Comparison of ENCODE assay signal across 13 cellular contexts in the genomic region with DNA sequence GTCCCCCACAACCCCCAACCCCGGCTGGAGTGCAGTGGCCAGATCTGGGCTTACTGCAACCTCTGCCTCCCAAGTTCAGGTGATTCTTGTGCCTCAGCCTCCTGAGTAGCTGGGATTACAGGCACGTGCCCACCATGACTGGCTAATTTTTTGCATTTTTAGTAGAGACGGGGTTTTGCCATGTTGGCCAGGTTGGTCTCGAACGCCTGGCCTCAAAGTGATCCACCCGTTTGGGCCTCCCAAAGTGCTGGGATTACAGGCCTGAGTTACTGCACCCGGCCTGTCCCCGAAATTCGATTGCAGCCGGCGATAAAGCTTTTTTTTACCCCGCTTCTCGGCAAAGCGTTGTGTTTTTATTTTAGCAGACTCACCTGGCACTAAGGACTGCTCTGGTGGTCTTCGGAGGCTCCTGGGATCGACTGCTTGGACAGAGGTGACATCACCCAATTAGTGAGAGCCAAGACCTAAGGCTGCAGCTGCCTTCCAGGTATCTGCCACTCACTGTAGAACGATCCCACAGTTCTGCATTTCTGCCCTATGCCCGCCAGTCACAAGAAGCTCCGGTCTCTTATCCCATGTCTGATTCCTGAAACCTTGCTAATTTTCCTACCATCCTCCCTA.
DNase-seq lines count a peak whose midpoint lies in the region; ATAC-seq, FAIRE-seq and TF ChIP-seq lines count a peak whose summit lies in the region.
"Had no signal": no experiment of that assay in that cellular context is flagged by ENCODE, and none has a peak within 500 bp of the region (broad histone marks: within the 10 kb centered on the region; RNA-seq: fewer than 3 reads in every experiment).

No MANE protein-coding gene starts in this region.

- H3K9ac ChIP-seq in mammary epithelial cell (ENCODE audit: insufficient read depth, low read length): no peak overlapping the region

- H3K36me3 ChIP-seq in mammary epithelial cell (ENCODE audit: insufficient read depth, low read length) (no peaks in the 10 kb centered on the region), breast epithelium (no peaks in the 10 kb centered on the region), small intestine (ENCODE audit: control insufficient read depth in 2 of 2, insufficient read depth in 2 of 2, low read length in 2 of 2) (no peaks in the 10 kb centered on the region)
- H3K36me3 ChIP-seq: HAP-1, ovary, suprapubic skin had no signal

- POLR2A ChIA-PET in activated CD4-positive, alpha-beta memory T cell treated with anti-CD3 and anti-CD28 coated beads, Interleukin-2, amount 10 ng/mL, durations not matched to agents 7 days and 5 days (lab: Charles Lee): interaction anchor here (1.1 to 4.5 kb wide), 18 partner anchors 10 to 1638 kb away, joined by 3 to 163 read pairs (median 20); a partner anchor contains a TSS

- H3K4me3 Mint-ChIP-seq in activated CD4-positive, alpha-beta memory T cell treated with anti-CD3 and anti-CD28 coated beads, Interleukin-2, amount 10 ng/mL, durations not matched to agents 7 days and 5 days: no peak overlapping the region

- peaks cover 8% of the 10 kb centered on the region for H3K36me3 Mint-ChIP-seq in activated CD4-positive, alpha-beta memory T cell treated with anti-CD3 and anti-CD28 coated beads, Interleukin-2, amount 10 ng/mL, durations not matched to agents 7 days and 5 days (ENCODE audit: low read depth)

- WGBS in mammary epithelial cell (ENCODE audit: low coverage, missing lambda C conversion rate): 69% methylated on average over 16 of the region's 19 CpGs
- WGBS in small intestine, 3 donors: 56 to 67% (median 64%) methylated on average over 19 of the region's 19 CpGs

- no peaks in the 10 kb centered on the region for H3K27me3 Mint-ChIP-seq in activated CD4-positive, alpha-beta memory T cell treated with anti-CD3 and anti-CD28 coated beads, Interleukin-2, amount 10 ng/mL, durations not matched to agents 7 days and 5 days

- in situ Hi-C loops in mammary epithelial cell (cut with MboI; ENCODE audit: low sequenced_read_pairs in 2 of 2): loop anchor here in 1 of 2 donors (25.0 kb wide), 3 partner anchors 154 to 479 kb away; a partner anchor contains a TSS

- TF ChIP-seq CTCF in mammary epithelial cell (conservative IDR thresholded peaks at IDR 0.05 in 1 of 2, IDR thresholded peaks at IDR 0.05 in 1 of 2; ENCODE audit: extremely low read depth in 1 of 2, insufficient read depth in 1 of 2, low read depth in 1 of 2, low read length in 2 of 2) (no peak), breast epithelium (IDR thresholded peaks at IDR 0.05) (no peak)

- H3K27ac ChIP-seq in mammary epithelial cell (ENCODE audit: insufficient read depth, low read depth, low read length) (no peak overlapping the region), breast epithelium (no peak overlapping the region), small intestine (ENCODE audit: low read depth in 1 of 2, low read length in 1 of 2) (peak overlapping the region in 1 of 2 donors; percentile 57)
- H3K27ac ChIP-seq: ovary, suprapubic skin had no signal

- H3K4me3 ChIP-seq in mammary epithelial cell (replicated peaks in 1 of 3; ENCODE audit: insufficient read depth in 1 of 3, low read depth in 2 of 3, low read length in 3 of 3): no peak overlapping the region
- H3K4me3 ChIP-seq in breast epithelium: no peak overlapping the region
- H3K4me3 ChIP-seq in small intestine (ENCODE audit: low read depth in 1 of 2, low read length in 2 of 2): no peak overlapping the region
- H3K4me3 ChIP-seq: HAP-1, ovary, suprapubic skin had no signal

- intact Hi-C loops in mammary epithelial cell (cut with micrococcal nuclease): no loop called here
- intact Hi-C loops in breast epithelium (cut with DNase I; ENCODE audit: low total_unique reads): no loop called here

- no peaks in the 10 kb centered on the region for H3K79me2 ChIP-seq in mammary epithelial cell (ENCODE audit: insufficient read depth, low read length)

- no peak overlapping the region for H2AFZ ChIP-seq in mammary epithelial cell (ENCODE audit: low read depth, low read length)

- H3K9me3 Mint-ChIP-seq in activated CD4-positive, alpha-beta memory T cell treated with anti-CD3 and anti-CD28 coated beads, Interleukin-2, amount 10 ng/mL, durations not matched to agents 7 days and 5 days: peaks cover 6% of the 10 kb centered on the region

- DNase-seq in mammary epithelial cell (peak; percentile 42), breast epithelium (ENCODE audit: low spot score in 2 of 2) (no peak), iPS-NIHi7 (ENCODE audit: extremely low spot score) (peak; percentile 10), small intestine (peak; percentile 11), left lobe of liver (ENCODE audit: low spot score) (no peak), putamen (ENCODE audit: low spot score) (no peak), NCI-H510A (lab: John Stamatoyannopoulos, UW) (no peak)
- peak; percentile 43 for DNase-seq in activated CD4-positive, alpha-beta memory T cell treated with anti-CD3 and anti-CD28 coated beads, Interleukin-2, amount 10 ng/mL, durations not matched to agents 7 days and 5 days
- DNase-seq: kidney glomerular epithelial cell, NCI-H524 treated with DMSO at 0.1 percent for 48 hours, ovary had no signal

- CTCF ChIA-PET in mammary epithelial cell (lab: Charles Lee; ENCODE audit: low non-redundant PET): no interaction called here
- CTCF ChIA-PET in activated CD4-positive, alpha-beta memory T cell treated with anti-CD3 and anti-CD28 coated beads, Interleukin-2, amount 10 ng/mL, durations not matched to agents 7 days and 5 days (lab: Charles Lee): interaction anchor here (1.1 kb wide), 1 partner anchor 167 kb away, joined by 4 read pairs; a partner anchor contains a TSS

- TF ChIP-seq POLR2A in breast epithelium (IDR thresholded peaks at IDR 0.05): no peak

- H3K27ac Mint-ChIP-seq in activated CD4-positive, alpha-beta memory T cell treated with anti-CD3 and anti-CD28 coated beads, Interleukin-2, amount 10 ng/mL, durations not matched to agents 7 days and 5 days: peak overlapping the region; percentile 61

- H3K4me2 ChIP-seq in mammary epithelial cell (ENCODE audit: insufficient read depth, low read depth, low read length): no peak overlapping the region

- H3K27me3 ChIP-seq in mammary epithelial cell (ENCODE audit: insufficient read depth, low read length): no peaks in the 10 kb centered on the region
- no peaks in the 10 kb centered on the region for H3K27me3 ChIP-seq in breast epithelium
- no peaks in the 10 kb centered on the region for H3K27me3 ChIP-seq in small intestine (ENCODE audit: control insufficient read depth in 2 of 2, insufficient read depth in 2 of 2, low read length in 2 of 2)
- H3K27me3 ChIP-seq: ovary, suprapubic skin had no signal

- no TSS peak for BruUV-seq in mammary epithelial cell (replicated peaks; lab: Mats Ljungman, UMichigan)

- H3K9me3 ChIP-seq in mammary epithelial cell (replicated peaks; ENCODE audit: insufficient read depth, low read length) (no peaks in the 10 kb centered on the region), breast epithelium (peaks cover 6% of the 10 kb centered on the region in 2 donors), small intestine (ENCODE audit: control insufficient read depth, low read depth) (no peaks in the 10 kb centered on the region)
- H3K9me3 ChIP-seq: ovary, suprapubic skin had no signal

- dilution Hi-C loops in mammary epithelial cell (cut with HindIII; ENCODE audit: low sequenced_read_pairs): no loop called here

- no peak for ATAC-seq in left lobe of liver

- H4K20me1 ChIP-seq in mammary epithelial cell (ENCODE audit: insufficient read depth, low read length): no peaks in the 10 kb centered on the region

- H3K4me1 ChIP-seq in mammary epithelial cell (ENCODE audit: insufficient read depth, low read length) (no peaks in the 10 kb centered on the region), breast epithelium (no peaks in the 10 kb centered on the region), small intestine (ENCODE audit: control insufficient read depth in 2 of 2, insufficient read depth in 1 of 2, low read depth in 1 of 2, low read length in 1 of 2) (no peaks in the 10 kb centered on the region)
- H3K4me1 ChIP-seq: suprapubic skin had no signal

- peaks cover 17% of the 10 kb centered on the region for H3K4me1 Mint-ChIP-seq in activated CD4-positive, alpha-beta memory T cell treated with anti-CD3 and anti-CD28 coated beads, Interleukin-2, amount 10 ng/mL, durations not matched to agents 7 days and 5 days

- no peak for FAIRE-seq in small intestine (lab: Jason Lieb, UNC)

Comparison
In these comparisons a context has a peak if more than half of its experiments do, and no peak if none do; other contexts are left out.
1. DNase-seq: peak in mammary epithelial cell (single experiment), activated CD4-positive, alpha-beta memory T cell treated with anti-CD3 and anti-CD28 coated beads, Interleukin-2, amount 10 ng/mL, durations not matched to agents 7 days and 5 days (single experiment), iPS-NIHi7 (single experiment) and small intestine (single experiment); none in breast epithelium (0 of 2), left lobe of liver (single experiment), putamen (single experiment) and NCI-H510A (single experiment).